ENCODE assay signal across 9 cellular contexts in genomic region chr6:162442675-162443074, GRCh38.
DNase-seq lines count a peak whose midpoint lies in the region; ATAC-seq and TF ChIP-seq lines count a peak whose summit lies in the region.
"Had no signal": no experiment of that assay in that cellular context is flagged by ENCODE, and none has a peak within 500 bp of the region (broad histone marks: within the 10 kb centered on the region; RNA-seq: fewer than 3 reads in every experiment).

No MANE protein-coding gene starts in this region.

- H3K23ac ChIP-seq in H9 (ENCODE audit: insufficient read length, low read depth, low read length): no peak overlapping the region

- no peak overlapping the region for H3K18ac ChIP-seq in H9 (ENCODE audit: insufficient read length, low read depth, low read length)

- no peak overlapping the region for H2BK20ac ChIP-seq in H9 (ENCODE audit: low read depth, low read length, poor library complexity, severe bottlenecking)

- H4K20me1 ChIP-seq in H9 (ENCODE audit: control insufficient read depth, insufficient read depth, insufficient read length): no peaks in the 10 kb centered on the region
- H4K20me1 ChIP-seq in neural progenitor cell (ENCODE audit: low read depth): no peaks in the 10 kb centered on the region

- no peak overlapping the region for H2BK5ac ChIP-seq in H9 (ENCODE audit: insufficient read length, low read length)

- H3K4ac ChIP-seq in H9 (ENCODE audit: low read depth, low read length): no peak overlapping the region

- H4K91ac ChIP-seq in H9 (ENCODE audit: insufficient read length, low read depth, low read length): no peak overlapping the region

- H3K9me3 Mint-ChIP-seq in H9 (peaks cover 13 to 18% of the 10 kb centered on the region in 2 experiments), neural progenitor cell (peaks cover 19% of the 10 kb centered on the region)
- H3K9me3 Mint-ChIP-seq in activated CD4-positive, alpha-beta T cell treated with anti-CD3 and anti-CD28 coated beads, Interleukin-2, amount 10 ng/mL, durations not matched to agents 7 days and 5 days: peaks cover 22% of the 10 kb centered on the region
- H3K9me3 Mint-ChIP-seq in activated T-cell treated with anti-CD3 and anti-CD28 coated beads, Interleukin-2, amount 50 U/mL, for 24 hours: peaks cover 26% of the 10 kb centered on the region

- H3K4me1 ChIP-seq in H9 (ENCODE audit: insufficient read depth, low read length) (peaks cover 2% of the 10 kb centered on the region; the same call in 1 of the 2 replicates), foreskin keratinocyte (no peaks in the 10 kb centered on the region), neural progenitor cell (peaks cover 15% of the 10 kb centered on the region), suprapubic skin (no peaks in the 10 kb centered on the region)

- H3K27ac ChIP-seq in H9 (ENCODE audit: insufficient read length, low read depth, low read length) (no peak overlapping the region), foreskin keratinocyte (no peak overlapping the region), neural progenitor cell (no peak overlapping the region), suprapubic skin (no peak overlapping the region)

- H2BK120ac ChIP-seq in H9 (ENCODE audit: low read depth, low read length, poor library complexity, severe bottlenecking): no peak overlapping the region

- H2AK5ac ChIP-seq in H9 (ENCODE audit: insufficient read length, low read length): no peak overlapping the region

- CTCF ChIA-PET in activated CD4-positive, alpha-beta T cell treated with anti-CD3 and anti-CD28 coated beads, Interleukin-2, amount 10 ng/mL, durations not matched to agents 7 days and 5 days (lab: Charles Lee): no interaction called here

- no peak overlapping the region for H4K5ac ChIP-seq in H9 (ENCODE audit: insufficient read length, low read depth, low read length)

- no peak overlapping the region for H3T11ph ChIP-seq in H9 (ENCODE audit: low read length)

- no peak overlapping the region for H3K9ac ChIP-seq in H9 (ENCODE audit: extremely low read depth, insufficient read length, low read length)
- no peak overlapping the region for H3K9ac ChIP-seq in neural progenitor cell

- H4K8ac ChIP-seq in H9 (replicated peaks; ENCODE audit: insufficient read length, low read depth, low read length): no peak overlapping the region

- H3K4me1 Mint-ChIP-seq in H9: peaks cover 31 to 37% of the 10 kb centered on the region in 2 experiments
- H3K4me1 Mint-ChIP-seq in neural progenitor cell: peaks cover 29% of the 10 kb centered on the region
- H3K4me1 Mint-ChIP-seq in activated CD4-positive, alpha-beta T cell treated with anti-CD3 and anti-CD28 coated beads, Interleukin-2, amount 10 ng/mL, durations not matched to agents 7 days and 5 days: no peaks in the 10 kb centered on the region
- no peaks in the 10 kb centered on the region for H3K4me1 Mint-ChIP-seq in activated T-cell treated with anti-CD3 and anti-CD28 coated beads, Interleukin-2, amount 50 U/mL, for 24 hours (ENCODE audit: low read depth)
- H3K4me1 Mint-ChIP-seq: naive B cell had no signal

- no peak for TF ChIP-seq EP300 in suprapubic skin (IDR thresholded peaks at IDR 0.05)

- DNase-seq in H9 (peak; percentile 73), NCI-H774 (lab: John Stamatoyannopoulos, UW) (peak; percentile 36), foreskin keratinocyte (no peak), neural progenitor cell (ENCODE audit: low spot score) (peak; percentile 80), suprapubic skin (ENCODE audit: low spot score in 2 of 2) (no peak)
- DNase-seq in activated CD4-positive, alpha-beta T cell treated with anti-CD3 and anti-CD28 coated beads, Interleukin-2, amount 10 ng/mL, durations not matched to agents 7 days and 5 days: no peak
- DNase-seq in activated T-cell treated with anti-CD3 and anti-CD28 coated beads, Interleukin-2, amount 50 U/mL, for 24 hours: no peak
- DNase-seq: naive B cell had no signal

- no peak overlapping the region for H2BK12ac ChIP-seq in H9 (ENCODE audit: insufficient read length, low read depth, low read length)

- TF ChIP-seq CTCF in H9 (conservative IDR thresholded peaks at IDR 0.05) (peak; percentile 86), foreskin keratinocyte (conservative IDR thresholded peaks at IDR 0.05) (peak; percentile 12), neural progenitor cell (IDR thresholded peaks at IDR 0.05) (peak; percentile 77), suprapubic skin (IDR thresholded peaks at IDR 0.05) (no peak)

- H2BK15ac ChIP-seq in H9 (ENCODE audit: low read depth, low read length): no peak overlapping the region

- H3K36me3 Mint-ChIP-seq in H9 (ENCODE audit: insufficient read depth in 1 of 3, low read depth in 3 of 3) (peaks cover 10 to 24% (median 13%) of the 10 kb centered on the region in 3 experiments), neural progenitor cell (peaks cover 9% of the 10 kb centered on the region)
- H3K36me3 Mint-ChIP-seq in activated CD4-positive, alpha-beta T cell treated with anti-CD3 and anti-CD28 coated beads, Interleukin-2, amount 10 ng/mL, durations not matched to agents 7 days and 5 days (ENCODE audit: low read depth): no peaks in the 10 kb centered on the region
- H3K36me3 Mint-ChIP-seq in activated T-cell treated with anti-CD3 and anti-CD28 coated beads, Interleukin-2, amount 50 U/mL, for 24 hours (ENCODE audit: low read depth): peaks cover 24% of the 10 kb centered on the region

- no CpG with 5 or more reads among the region's 6 CpGs for WGBS in H9 (ENCODE audit: extremely low coverage, insufficient read length, low lambda C conversion rate)
- WGBS in suprapubic skin: 67% methylated on average over 5 of the region's 6 CpGs

- H3K4me3 Mint-ChIP-seq in H9 (no peak overlapping the region), neural progenitor cell (no peak overlapping the region)
- no peak overlapping the region for H3K4me3 Mint-ChIP-seq in activated CD4-positive, alpha-beta T cell treated with anti-CD3 and anti-CD28 coated beads, Interleukin-2, amount 10 ng/mL, durations not matched to agents 7 days and 5 days
- H3K4me3 Mint-ChIP-seq in activated T-cell treated with anti-CD3 and anti-CD28 coated beads, Interleukin-2, amount 50 U/mL, for 24 hours: no peak overlapping the region
- H3K4me3 Mint-ChIP-seq: naive B cell had no signal

- no peaks in the 10 kb centered on the region for H3K27me3 Mint-ChIP-seq in H9 (ENCODE audit: low read depth)
- H3K27me3 Mint-ChIP-seq in neural progenitor cell (ENCODE audit: insufficient read depth, low read depth): no peaks in the 10 kb centered on the region
- no peaks in the 10 kb centered on the region for H3K27me3 Mint-ChIP-seq in activated CD4-positive, alpha-beta T cell treated with anti-CD3 and anti-CD28 coated beads, Interleukin-2, amount 10 ng/mL, durations not matched to agents 7 days and 5 days
- H3K27me3 Mint-ChIP-seq in activated T-cell treated with anti-CD3 and anti-CD28 coated beads, Interleukin-2, amount 50 U/mL, for 24 hours: no peaks in the 10 kb centered on the region
- H3K27me3 Mint-ChIP-seq: naive B cell had no signal

- H3K9me3 ChIP-seq in H9 (ENCODE audit: control insufficient read depth, low read depth, low read length): no peaks in the 10 kb centered on the region
- peaks cover 9% of the 10 kb centered on the region for H3K9me3 ChIP-seq in neural progenitor cell (ENCODE audit: low read depth)
- no peaks in the 10 kb centered on the region for H3K9me3 ChIP-seq in suprapubic skin

- H2AFZ ChIP-seq in H9 (ENCODE audit: low read length): no peak overlapping the region
- no peak overlapping the region for H2AFZ ChIP-seq in neural progenitor cell (replicated peaks)

- no peak overlapping the region for H3K14ac ChIP-seq in H9 (ENCODE audit: insufficient read depth, low read length)

- no peaks in the 10 kb centered on the region for H3F3A ChIP-seq in neural progenitor cell (ENCODE audit: low read depth)

- H3K23me2 ChIP-seq in H9 (ENCODE audit: insufficient read length, low read depth, low read length, poor library complexity, severe bottlenecking): no peaks in the 10 kb centered on the region

- H3K4me3 ChIP-seq in neural progenitor cell (no peak overlapping the region), suprapubic skin (no peak overlapping the region)

- ATAC-seq in foreskin keratinocyte: no peak
- ATAC-seq in HG02759 (IDR thresholded peaks at IDR 0.05; ENCODE audit: unreplicated experiment): no peak

- H3K79me2 ChIP-seq in H9 (ENCODE audit: insufficient read depth, low read length): no peaks in the 10 kb centered on the region
- no peaks in the 10 kb centered on the region for H3K79me2 ChIP-seq in neural progenitor cell (ENCODE audit: low read depth)

- H3K4me2 ChIP-seq in H9 (ENCODE audit: insufficient read depth, insufficient read length, low read length): no peak overlapping the region
- no peak overlapping the region for H3K4me2 ChIP-seq in neural progenitor cell

- TF ChIP-seq POLR2A in suprapubic skin (IDR thresholded peaks at IDR 0.05): no peak

- H3K27me3 ChIP-seq in H9 (ENCODE audit: insufficient read depth, low read length) (no peaks in the 10 kb centered on the region), foreskin keratinocyte (no peaks in the 10 kb centered on the region), neural progenitor cell (no peaks in the 10 kb centered on the region), suprapubic skin (no peaks in the 10 kb centered on the region)

- no peak overlapping the region for H3K56ac ChIP-seq in H9 (ENCODE audit: insufficient read length, low read depth, low read length)

- H3K36me3 ChIP-seq in neural progenitor cell: no peaks in the 10 kb centered on the region
- H3K36me3 ChIP-seq in suprapubic skin: no peaks in the 10 kb centered on the region

- H3K27ac Mint-ChIP-seq in H9 (no peak overlapping the region), neural progenitor cell (peak overlapping the region; percentile 6)
- no peak overlapping the region for H3K27ac Mint-ChIP-seq in activated CD4-positive, alpha-beta T cell treated with anti-CD3 and anti-CD28 coated beads, Interleukin-2, amount 10 ng/mL, durations not matched to agents 7 days and 5 days
- H3K27ac Mint-ChIP-seq in activated T-cell treated with anti-CD3 and anti-CD28 coated beads, Interleukin-2, amount 50 U/mL, for 24 hours: no peak overlapping the region

- H3K79me1 ChIP-seq in H9 (ENCODE audit: insufficient read depth, low read depth, low read length, poor library complexity, severe bottlenecking): no peaks in the 10 kb centered on the region

- POLR2A ChIA-PET in activated CD4-positive, alpha-beta T cell treated with anti-CD3 and anti-CD28 coated beads, Interleukin-2, amount 10 ng/mL, durations not matched to agents 7 days and 5 days (lab: Charles Lee): no interaction called here

Comparison
In these comparisons a context has a peak if more than half of its experiments do, and no peak if none do; other contexts are left out.
1. DNase-seq: peak in H9 (single experiment), NCI-H774 (single experiment) and neural progenitor cell (single experiment); none in foreskin keratinocyte (0 of 2), activated CD4-positive, alpha-beta T cell treated with anti-CD3 and anti-CD28 coated beads, Interleukin-2, amount 10 ng/mL, durations not matched to agents 7 days and 5 days (single experiment), suprapubic skin (0 of 2) and activated T-cell treated with anti-CD3 and anti-CD28 coated beads, Interleukin-2, amount 50 U/mL, for 24 hours (single experiment).
2. CTCF ChIP-seq: peak in H9 (single experiment), foreskin keratinocyte (single experiment) and neural progenitor cell (single experiment); none in suprapubic skin (0 of 2).